Comparison of ENCODE assay signal across 1 cellular context in genomic region chr19:50376166-50377050, GRCh38.
A peak's percentile ranks its signal among the peaks of the same experiment; 100 is the strongest.
TF ChIP-seq lines count a peak whose summit lies in the region.

Gene NR1H2, plus strand, starts transcription at chr19:50376457. Its CDS starts 1,149 bp downstream, at chr19:50377606.

TF ChIP-seq in HepG2, 621 proteins besides CTCF, POLR2A, EP300 and RAD21 (continued from another document and continues in another):
- TF ChIP-seq BCL6 (CRISPR knock-in tag; IDR thresholded peaks at IDR 0.05) = peak; percentile 45; the same call in 1 of the 2 replicates
- no peak for TF ChIP-seq ZNF484 (CRISPR knock-in tag; IDR thresholded peaks at IDR 0.05; ENCODE audit: borderline replicate concordance, low read depth)
- TF ChIP-seq HOMEZ (CRISPR knock-in tag; IDR thresholded peaks at IDR 0.05; ENCODE audit: low read depth) = peak; percentile 27; the same call in 1 of the 2 replicates
- TF ChIP-seq PAWR (CRISPR knock-in tag; IDR thresholded peaks at IDR 0.05; ENCODE audit: borderline replicate concordance) = 0 out of 2 replicates have a peak, but pooled peaks have one; percentile 14
- peak; percentile 48; the same call in 1 of the 2 replicates for TF ChIP-seq ZNF12 (CRISPR knock-in tag; IDR thresholded peaks at IDR 0.05)
- 0 out of 2 replicates have a peak, but pooled peaks have one; percentile 63 for TF ChIP-seq ZNF839 (CRISPR knock-in tag; IDR thresholded peaks at IDR 0.05; ENCODE audit: borderline replicate concordance)
- no peak for TF ChIP-seq ZNF207 (IDR thresholded peaks at IDR 0.05; ENCODE audit: borderline replicate concordance)
- TF ChIP-seq TCF7L2 (IDR thresholded peaks at IDR 0.05; ENCODE audit: low read depth, low read length) = no peak
- 0 out of 2 replicates have a peak, but pooled peaks have one; percentile 33 for TF ChIP-seq ZNF761 (CRISPR knock-in tag; conservative IDR thresholded peaks at IDR 0.05)
- TF ChIP-seq BORCS8-MEF2B (CRISPR knock-in tag; IDR thresholded peaks at IDR 0.05) = no peak
- TF ChIP-seq ATRX (CRISPR knock-in tag; IDR thresholded peaks at IDR 0.05; ENCODE audit: borderline replicate concordance) = no peak
- peak; percentile 43 for TF ChIP-seq ZNF891 (CRISPR knock-in tag; IDR thresholded peaks at IDR 0.05)
- TF ChIP-seq ZNF232 (CRISPR knock-in tag; IDR thresholded peaks at IDR 0.05; ENCODE audit: borderline replicate concordance) = no peak
- no peak for TF ChIP-seq ZFYVE20 (CRISPR knock-in tag; IDR thresholded peaks at IDR 0.05; ENCODE audit: borderline replicate concordance, low read depth)
- peak; percentile 94 for TF ChIP-seq SMAD3 (CRISPR knock-in tag; IDR thresholded peaks at IDR 0.05)
- TF ChIP-seq POGZ (CRISPR knock-in tag; IDR thresholded peaks at IDR 0.05) = peak; percentile 77
- peak; percentile 73 for TF ChIP-seq ZNF143 (CRISPR knock-in tag; IDR thresholded peaks at IDR 0.05)
- TF ChIP-seq KDM3A (CRISPR knock-in tag; IDR thresholded peaks at IDR 0.05; ENCODE audit: low read depth) = peak; percentile 93; the same call in 1 of the 2 replicates
- TF ChIP-seq KMT2B (CRISPR knock-in tag; IDR thresholded peaks at IDR 0.05) = peak; percentile 58; the same call in 1 of the 2 replicates
- TF ChIP-seq ZNF256 (CRISPR knock-in tag; conservative IDR thresholded peaks at IDR 0.05) = no peak
- no peak for TF ChIP-seq ZNF678 (CRISPR knock-in tag; IDR thresholded peaks at IDR 0.05)
- TF ChIP-seq FOXA1 (IDR thresholded peaks at IDR 0.05) = no peak
- TF ChIP-seq FOXA1 (CRISPR knock-in tag; IDR thresholded peaks at IDR 0.05) = peak; percentile 70
- TF ChIP-seq ZNF24 (IDR thresholded peaks at IDR 0.05) = peak; percentile 65; the same call in 1 of the 2 replicates
- peak; percentile 52; the same call in 1 of the 2 replicates for TF ChIP-seq ZNF451 (CRISPR knock-in tag; IDR thresholded peaks at IDR 0.05)
- TF ChIP-seq SIN3A (IDR thresholded peaks at IDR 0.05; ENCODE audit: borderline replicate concordance, low read depth, low read length) = 0 out of 2 replicates have a peak, but pooled peaks have one; percentile 68
- peak; percentile 85; the same call in 1 of the 2 replicates for TF ChIP-seq ZNF580 (CRISPR knock-in tag; IDR thresholded peaks at IDR 0.05; ENCODE audit: borderline replicate concordance, low read depth)
- TF ChIP-seq ISL2 (CRISPR knock-in tag; IDR thresholded peaks at IDR 0.05) = peak; percentile 67
- TF ChIP-seq STAT5B (CRISPR knock-in tag; IDR thresholded peaks at IDR 0.05) = no peak
- TF ChIP-seq PRDM15 (CRISPR knock-in tag; IDR thresholded peaks at IDR 0.05) = 0 out of 2 replicates have a peak, but pooled peaks have one; percentile 22
- no peak for TF ChIP-seq ZNF720 (CRISPR knock-in tag; IDR thresholded peaks at IDR 0.05)
- TF ChIP-seq ZNF670 (CRISPR knock-in tag; IDR thresholded peaks at IDR 0.05; ENCODE audit: borderline replicate concordance) = no peak; the same call in 1 of the 2 replicates
- TF ChIP-seq ZNF570 (CRISPR knock-in tag; IDR thresholded peaks at IDR 0.05; ENCODE audit: borderline replicate concordance) = no peak
- 0 out of 2 replicates have a peak, but pooled peaks have one; percentile 37 for TF ChIP-seq BRD4 (CRISPR knock-in tag; IDR thresholded peaks at IDR 0.05)
- no peak for TF ChIP-seq ZNF326 (CRISPR knock-in tag; IDR thresholded peaks at IDR 0.05; ENCODE audit: borderline replicate concordance)
- peak; percentile 42 for TF ChIP-seq AGO2 (optimal IDR thresholded peaks at IDR 0.05; ENCODE audit: low read depth, low read length)
- TF ChIP-seq NR0B2 (CRISPR knock-in tag; IDR thresholded peaks at IDR 0.05) = no peak
- TF ChIP-seq FOSL2 (CRISPR knock-in tag; IDR thresholded peaks at IDR 0.05) = peak; percentile 30; the same call in 1 of the 2 replicates
- TF ChIP-seq RNF219 (CRISPR knock-in tag; IDR thresholded peaks at IDR 0.05) = no peak; the same call in 1 of the 2 replicates
- no peak for TF ChIP-seq ZNF746 (CRISPR knock-in tag; IDR thresholded peaks at IDR 0.05)
- no peak for TF ChIP-seq MTA1 (CRISPR knock-in tag; IDR thresholded peaks at IDR 0.05; ENCODE audit: borderline replicate concordance)
- TF ChIP-seq TOE1 (CRISPR knock-in tag; IDR thresholded peaks at IDR 0.05) = 0 out of 2 replicates have a peak, but pooled peaks have one; percentile 85
- peak; percentile 75; the same call in 1 of the 2 replicates for TF ChIP-seq NKX3-1 (CRISPR knock-in tag; IDR thresholded peaks at IDR 0.05)
- peak; percentile 85 for TF ChIP-seq HCFC1 (IDR thresholded peaks at IDR 0.05; ENCODE audit: low read depth, low read length)
- TF ChIP-seq EED (CRISPR knock-in tag; IDR thresholded peaks at IDR 0.05) = no peak
- TF ChIP-seq HNF4A (CRISPR knock-in tag; IDR thresholded peaks at IDR 0.05) = 0 out of 2 replicates have a peak, but pooled peaks have one; percentile 17
- no peak for TF ChIP-seq ATF5 (CRISPR knock-in tag; IDR thresholded peaks at IDR 0.05; ENCODE audit: low read depth)
- no peak for TF ChIP-seq ZNF432 (CRISPR knock-in tag; IDR thresholded peaks at IDR 0.05; ENCODE audit: borderline replicate concordance)
- TF ChIP-seq DNMT3B (CRISPR knock-in tag; conservative IDR thresholded peaks at IDR 0.05) = 0 out of 2 replicates have a peak, but pooled peaks have one; percentile 53
- no peak; the same call in 1 of the 2 replicates for TF ChIP-seq ZNF414 (CRISPR knock-in tag; IDR thresholded peaks at IDR 0.05)
- no peak for TF ChIP-seq TOPORS (CRISPR knock-in tag; IDR thresholded peaks at IDR 0.05)
- peak; percentile 100 for TF ChIP-seq GABPB1 (CRISPR knock-in tag; IDR thresholded peaks at IDR 0.05)
- TF ChIP-seq SSRP1 (CRISPR knock-in tag; IDR thresholded peaks at IDR 0.05) = 0 out of 2 replicates have a peak, but pooled peaks have one; percentile 18
- TF ChIP-seq ZNF770 (CRISPR knock-in tag; IDR thresholded peaks at IDR 0.05) = no peak
- peak; percentile 98 for TF ChIP-seq XRCC5 (optimal IDR thresholded peaks at IDR 0.05; ENCODE audit: low read length)
- peak; percentile 93; the same call in 1 of the 2 replicates for TF ChIP-seq ZNF350 (CRISPR knock-in tag; IDR thresholded peaks at IDR 0.05; ENCODE audit: borderline replicate concordance, low read depth)
- TF ChIP-seq ZNF775 (CRISPR knock-in tag; IDR thresholded peaks at IDR 0.05; ENCODE audit: borderline replicate concordance) = 0 out of 2 replicates have a peak, but pooled peaks have one; percentile 55
- TF ChIP-seq ZNF607 (CRISPR knock-in tag; IDR thresholded peaks at IDR 0.05; ENCODE audit: borderline replicate concordance) = peak; percentile 82; the same call in 1 of the 2 replicates
- peak; percentile 79; the same call in 1 of the 2 replicates for TF ChIP-seq ZNF782 (CRISPR knock-in tag; IDR thresholded peaks at IDR 0.05; ENCODE audit: borderline replicate concordance)
- no peak for TF ChIP-seq ZNF83 (CRISPR knock-in tag; IDR thresholded peaks at IDR 0.05; ENCODE audit: borderline replicate concordance)
- TF ChIP-seq ZNF747 (CRISPR knock-in tag; IDR thresholded peaks at IDR 0.05; ENCODE audit: borderline replicate concordance) = peak; percentile 20; the same call in 1 of the 2 replicates
- no peak for TF ChIP-seq ZBTB46 (CRISPR knock-in tag; IDR thresholded peaks at IDR 0.05; ENCODE audit: borderline replicate concordance)
